In the genomic region with DNA sequence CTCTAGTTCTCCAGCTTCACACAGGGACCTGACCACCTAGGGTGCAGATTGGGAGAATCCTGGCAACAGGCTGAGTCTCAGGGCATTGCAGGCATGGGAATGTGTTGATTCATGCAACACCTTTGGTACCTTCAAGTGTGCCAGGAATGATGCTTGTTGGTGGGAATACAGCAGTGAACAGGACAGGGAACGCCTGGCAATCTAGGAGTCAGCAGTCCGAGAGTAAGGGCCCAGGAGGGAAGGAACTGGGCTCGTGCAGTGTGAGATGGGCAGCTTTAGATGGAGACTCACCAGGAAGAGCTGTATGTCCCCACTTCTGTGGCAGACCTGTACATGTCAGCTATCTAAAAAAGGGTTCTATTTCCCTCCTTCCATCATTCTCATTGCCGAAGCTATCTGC, we compare ENCODE assay signal across 32 cellular contexts.
"Had no signal": no experiment of that assay in that cellular context is flagged by ENCODE, and none has a peak within 500 bp of the region (broad histone marks: within the 10 kb centered on the region; RNA-seq: fewer than 3 reads in every experiment).

No MANE protein-coding gene starts in this region.

- H3K4me1 Mint-ChIP-seq: activated naive CD4-positive, alpha-beta T cell treated with anti-CD3 and anti-CD28 coated beads, Interleukin-2, amount 10 ng/mL, durations not matched to agents 7 days and 5 days had no signal

- H3K4me3 Mint-ChIP-seq: activated CD4-positive, alpha-beta memory T cell treated with anti-CD3 and anti-CD28 coated beads, Interleukin-2, amount 10 ng/mL, durations not matched to agents 7 days and 5 days; activated naive CD4-positive, alpha-beta T cell treated with anti-CD3 and anti-CD28 coated beads, Interleukin-2, amount 10 ng/mL, durations not matched to agents 7 days and 5 days; activated naive CD8-positive, alpha-beta T cell treated with anti-CD3 and anti-CD28 coated beads, Interleukin-2, amount 10 ng/mL, durations not matched to agents 7 days and 5 days; activated T-cell treated with anti-CD3 and anti-CD28 coated beads, Interleukin-2, amount 50 U/mL, for 24 hours; brain; effector memory CD8-positive, alpha-beta T cell; natural killer cell treated with Interleukin-12 subunit alpha and Interleukin-12 subunit beta and Interleukin-15 and Interleukin-18, amount 100 ng/mL, for 72 hours; stimulated activated memory B cell treated with anti-CD40 and anti-IgM and Interleukin-4, amounts not matched to agents 10 μg/mL and 1 μg/mL and 100 μg/mL, for 72 hours; stimulated activated naive CD8-positive, alpha-beta T cell treated with anti-CD3 and anti-CD28 coated beads, Interleukin-15, amount 100 ng/mL, for 72 hours; T-helper 2 cell treated with Interferon-gamma antibody and Interleukin-4, amounts not matched to agents 5 μg/mL and 100 μg/mL, for 36 hours had no signal

- DNase-seq: activated CD4-positive, alpha-beta memory T cell treated with anti-CD3 and anti-CD28 coated beads, Interleukin-2, amount 10 ng/mL, durations not matched to agents 7 days and 5 days; activated CD4-positive, alpha-beta T cell treated with anti-CD3 and anti-CD28 coated beads for 48 hours; activated CD8-positive, alpha-beta memory T cell treated with anti-CD3 and anti-CD28 coated beads, Interleukin-2, amount 50 U/mL, for 48 hours; activated gamma-delta T cell; activated naive CD4-positive, alpha-beta T cell treated with anti-CD3 and anti-CD28 coated beads, Interleukin-2, amount 10 ng/mL, durations not matched to agents 7 days and 5 days; activated naive CD8-positive, alpha-beta T cell treated with anti-CD3 and anti-CD28 coated beads, Interleukin-2, amount 10 ng/mL, durations not matched to agents 7 days and 5 days; activated T-cell treated with anti-CD3 and anti-CD28 coated beads, Interleukin-2, amount 50 U/mL, for 24 hours; cortex of kidney; effector memory CD8-positive, alpha-beta T cell; foreskin melanocyte; heart right ventricle; kidney glomerular epithelial cell; lower lobe of right lung; mesenchymal stem cell; mucosa of descending colon; sigmoid colon; small intestine; stimulated activated CD4-positive, alpha-beta T cell treated with anti-CD3 and anti-CD28 coated beads, Interleukin-1b, Interleukin-23, amount 100 ng/mL, for 48 hours; stimulated activated CD4-positive, alpha-beta T cell treated with anti-CD3 and anti-CD28 coated beads, Interleukin-4, amount 100 ng/mL, for 4 hours; stimulated activated CD8-positive, alpha-beta memory T cell treated with anti-CD3 and anti-CD28 coated beads, Interleukin-4, amount 100 ng/mL, for 48 hours; stimulated activated naive CD8-positive, alpha-beta T cell treated with anti-CD3 and anti-CD28 coated beads, Interleukin-15, amount 100 ng/mL, for 72 hours; thyroid gland; upper lobe of right lung had no signal

- H3K9me3 Mint-ChIP-seq: activated CD4-positive, alpha-beta memory T cell treated with anti-CD3 and anti-CD28 coated beads, Interleukin-2, amount 10 ng/mL, durations not matched to agents 7 days and 5 days; activated naive CD4-positive, alpha-beta T cell treated with anti-CD3 and anti-CD28 coated beads, Interleukin-2, amount 10 ng/mL, durations not matched to agents 7 days and 5 days; activated naive CD8-positive, alpha-beta T cell treated with anti-CD3 and anti-CD28 coated beads, Interleukin-2, amount 10 ng/mL, durations not matched to agents 7 days and 5 days; activated T-cell treated with anti-CD3 and anti-CD28 coated beads, Interleukin-2, amount 50 U/mL, for 24 hours; brain; effector memory CD8-positive, alpha-beta T cell; natural killer cell treated with Interleukin-12 subunit alpha and Interleukin-12 subunit beta and Interleukin-15 and Interleukin-18, amount 100 ng/mL, for 72 hours; stimulated activated memory B cell treated with anti-CD40 and anti-IgM and Interleukin-4, amounts not matched to agents 10 μg/mL and 1 μg/mL and 100 μg/mL, for 72 hours; stimulated activated naive CD8-positive, alpha-beta T cell treated with anti-CD3 and anti-CD28 coated beads, Interleukin-15, amount 100 ng/mL, for 72 hours; T-helper 2 cell treated with Interferon-gamma antibody and Interleukin-4, amounts not matched to agents 5 μg/mL and 100 μg/mL, for 36 hours had no signal

- H3K27ac Mint-ChIP-seq: activated CD4-positive, alpha-beta memory T cell treated with anti-CD3 and anti-CD28 coated beads, Interleukin-2, amount 10 ng/mL, durations not matched to agents 7 days and 5 days; activated naive CD4-positive, alpha-beta T cell treated with anti-CD3 and anti-CD28 coated beads, Interleukin-2, amount 10 ng/mL, durations not matched to agents 7 days and 5 days; activated naive CD8-positive, alpha-beta T cell treated with anti-CD3 and anti-CD28 coated beads, Interleukin-2, amount 10 ng/mL, durations not matched to agents 7 days and 5 days; activated T-cell treated with anti-CD3 and anti-CD28 coated beads, Interleukin-2, amount 50 U/mL, for 24 hours; natural killer cell treated with Interleukin-12 subunit alpha and Interleukin-12 subunit beta and Interleukin-15 and Interleukin-18, amount 100 ng/mL, for 72 hours; stimulated activated memory B cell treated with anti-CD40 and anti-IgM and Interleukin-4, amounts not matched to agents 10 μg/mL and 1 μg/mL and 100 μg/mL, for 72 hours; T-helper 2 cell treated with Interferon-gamma antibody and Interleukin-4, amounts not matched to agents 5 μg/mL and 100 μg/mL, for 36 hours had no signal

- H3K27ac ChIP-seq: ascending aorta, lower lobe of right lung, sigmoid colon, thyroid gland, upper lobe of right lung, VCaP had no signal

- H3K9me3 ChIP-seq: ascending aorta, heart right ventricle, lower lobe of right lung, mucosa of descending colon, sigmoid colon, thyroid gland, upper lobe of right lung had no signal

- H3K27me3 Mint-ChIP-seq: activated CD4-positive, alpha-beta memory T cell treated with anti-CD3 and anti-CD28 coated beads, Interleukin-2, amount 10 ng/mL, durations not matched to agents 7 days and 5 days; activated naive CD4-positive, alpha-beta T cell treated with anti-CD3 and anti-CD28 coated beads, Interleukin-2, amount 10 ng/mL, durations not matched to agents 7 days and 5 days; activated naive CD8-positive, alpha-beta T cell treated with anti-CD3 and anti-CD28 coated beads, Interleukin-2, amount 10 ng/mL, durations not matched to agents 7 days and 5 days; activated T-cell treated with anti-CD3 and anti-CD28 coated beads, Interleukin-2, amount 50 U/mL, for 24 hours; effector memory CD8-positive, alpha-beta T cell; natural killer cell treated with Interleukin-12 subunit alpha and Interleukin-12 subunit beta and Interleukin-15 and Interleukin-18, amount 100 ng/mL, for 72 hours; stimulated activated memory B cell treated with anti-CD40 and anti-IgM and Interleukin-4, amounts not matched to agents 10 μg/mL and 1 μg/mL and 100 μg/mL, for 72 hours; stimulated activated naive CD8-positive, alpha-beta T cell treated with anti-CD3 and anti-CD28 coated beads, Interleukin-15, amount 100 ng/mL, for 72 hours had no signal

- H3K4me1 ChIP-seq: ascending aorta, lower lobe of right lung, sigmoid colon, thyroid gland, upper lobe of right lung had no signal

- H3K27me3 ChIP-seq: ascending aorta, heart right ventricle, sigmoid colon, thyroid gland, upper lobe of right lung had no signal

- H3K4me3 ChIP-seq: ascending aorta, heart right ventricle, lower lobe of right lung, mucosa of descending colon, sigmoid colon, thyroid gland, upper lobe of right lung had no signal

- ATAC-seq: activated CD4-positive, CD25-positive, alpha-beta regulatory T cell treated with anti-CD3 and anti-CD28 coated beads, Interleukin-2, amount 50 U/mL, for 24 hours; effector memory CD8-positive, alpha-beta T cell; esophagus mucosa; heart right ventricle; left lobe of liver; lower lobe of right lung; mucosa of descending colon; natural killer cell treated with Interleukin-12 subunit alpha and Interleukin-12 subunit beta and Interleukin-15 and Interleukin-18, amount 100 ng/mL, for 72 hours; stimulated activated memory B cell treated with anti-CD40 and anti-IgM and Interleukin-4, amounts not matched to agents 10 μg/mL and 1 μg/mL and 100 μg/mL, for 72 hours; stimulated activated naive CD8-positive, alpha-beta T cell treated with anti-CD3 and anti-CD28 coated beads, Interleukin-15, amount 100 ng/mL, for 72 hours; upper lobe of right lung had no signal
